26 cellular contexts compared by ENCODE assay signal in the genomic region with DNA sequence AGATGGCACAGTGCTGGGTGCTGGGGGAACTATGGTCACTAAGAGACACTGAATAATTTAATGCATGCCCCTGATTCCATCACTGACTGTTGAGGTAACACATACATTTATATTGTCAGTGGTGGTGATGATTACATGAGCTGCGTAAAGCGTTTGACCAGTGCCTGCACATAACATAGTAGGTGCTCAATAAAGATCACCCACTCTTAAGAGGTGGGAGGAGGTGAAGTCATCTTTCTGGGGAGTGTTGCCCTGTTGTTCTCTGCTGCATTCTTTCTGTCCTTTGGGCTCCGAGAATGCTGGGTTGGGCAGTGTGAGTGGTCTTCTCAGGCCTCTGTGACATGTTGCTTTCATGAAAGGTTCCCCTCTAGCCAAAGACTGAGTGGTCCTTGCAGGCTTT.
"Had no signal": no experiment of that assay in that cellular context is flagged by ENCODE, and none has a peak within 500 bp of the region (broad histone marks: within the 10 kb centered on the region; RNA-seq: fewer than 3 reads in every experiment).

No MANE protein-coding gene starts in this region.

- FAIRE-seq: endothelial cell of umbilical vein, urothelium cell line had no signal

- H3K27ac ChIP-seq: foreskin keratinocyte, lower lobe of right lung, ovary, prostate gland, sigmoid colon, skin epidermis, spleen, thyroid gland had no signal

- H3K9me3 ChIP-seq: esophagus muscularis mucosa, heart right ventricle, left ventricle myocardium inferior, lower lobe of right lung, ovary, prostate gland, right atrium auricular region, sigmoid colon, spleen, thyroid gland, upper lobe of left lung had no signal

- H3K27me3 ChIP-seq: esophagus muscularis mucosa, foreskin keratinocyte, heart right ventricle, ovary, right atrium auricular region, sigmoid colon, spleen, thyroid gland, upper lobe of left lung had no signal

- DNase-seq: effector memory CD4-positive, alpha-beta T cell; foreskin keratinocyte; glutamatergic neuron; hypothalamus; immature natural killer cell; islet precursor cell; kidney glomerular epithelial cell; left ventricle myocardium inferior; natural killer cell; occipital lobe; ovary; sigmoid colon; spleen; stimulated activated CD4-positive, alpha-beta T cell treated with anti-CD3 and anti-CD28 coated beads, Interleukin-2, amount 100 ng/mL, for 48 hours; stimulated activated naive B cell treated with anti-CD40 and anti-IgM and Interleukin-4, amounts not matched to agents 10 μg/mL and 1 μg/mL and 100 μg/mL, for 72 hours; thyroid gland had no signal

- ATAC-seq: foreskin keratinocyte; natural killer cell; stimulated activated naive B cell treated with anti-CD40 and anti-IgM and Interleukin-4, amounts not matched to agents 10 μg/mL and 1 μg/mL and 100 μg/mL, for 72 hours had no signal

- H3K4me1 ChIP-seq: foreskin keratinocyte had no signal

- H3K4me3 ChIP-seq: coronary artery, esophagus muscularis mucosa, heart right ventricle, left ventricle myocardium inferior, lower lobe of right lung, ovary, prostate gland, right atrium auricular region, sigmoid colon, skin epidermis, spleen, thyroid gland, upper lobe of left lung had no signal

- H3K36me3 ChIP-seq: esophagus muscularis mucosa, heart right ventricle, left ventricle myocardium inferior, lower lobe of right lung, ovary, prostate gland, right atrium auricular region, sigmoid colon, spleen, thyroid gland, upper lobe of left lung had no signal
